ENCODE assay signal across 8 cellular contexts in the genomic region with DNA sequence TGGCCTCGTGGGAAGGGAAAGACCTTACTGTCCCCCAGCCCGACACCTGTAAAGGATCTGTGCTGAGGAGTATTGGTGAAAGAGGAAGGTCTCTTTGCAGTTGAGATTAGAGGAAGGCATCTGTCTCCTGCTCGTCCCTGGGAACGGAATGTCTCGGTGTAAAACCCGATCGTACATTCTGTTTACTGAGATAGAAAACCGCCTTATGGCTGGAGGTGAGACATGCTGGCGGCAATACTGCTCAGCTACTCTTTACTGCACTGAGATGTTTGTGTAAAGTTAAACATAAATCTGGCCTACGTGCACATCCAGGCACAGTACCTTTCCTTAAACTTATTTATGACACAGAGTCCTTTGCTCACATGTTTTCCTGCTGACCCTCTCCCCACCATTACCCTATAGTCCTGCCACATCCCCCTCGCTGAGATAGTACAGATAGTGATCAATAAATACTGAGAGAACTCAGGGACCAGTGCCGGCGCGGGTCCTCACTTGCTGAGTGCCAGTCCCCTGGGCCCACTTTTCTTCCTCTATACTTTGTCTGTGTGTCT. TPM values are rescaled to one million over a fixed set of nuclear protein-coding genes. Genes with fewer than 3 reads are reported as not detected.
"Had no signal": no experiment of that assay in that cellular context is flagged by ENCODE, and none has a peak within 500 bp of the region (broad histone marks: within the 10 kb centered on the region; RNA-seq: fewer than 3 reads in every experiment).

No MANE protein-coding gene starts in this region.

RNA-seq across cellular contexts. Expression of a gene that starts 5.1 kb away (rescaled TPM):
- total RNA-seq: IMR-90, LHCN-M2, M059J had no signal

RNA-seq across cellular contexts. Expression of a gene that starts 8.8 kb away (rescaled TPM):
- total RNA-seq: LHCN-M2, M059J, PC-3 had no signal

RNA-seq across cellular contexts. Expression of a gene that starts 13.3 kb away (rescaled TPM):
- total RNA-seq: IMR-90, LHCN-M2, M059J, PC-3 had no signal

RNA-seq across cellular contexts. Expression of a gene that starts 14.2 kb away (rescaled TPM):
- total RNA-seq: activated CD4-positive, alpha-beta memory T cell treated with anti-CD3 and anti-CD28 coated beads for 36 hours; activated CD4-positive, alpha-beta T cell treated with anti-CD3 and anti-CD28 coated beads, Interleukin-2, amount 10 ng/mL, durations not matched to agents 7 days and 5 days; activated naive CD4-positive, alpha-beta T cell treated with anti-CD3 and anti-CD28 coated beads, Interleukin-2, amount 50 U/mL, for 72 hours; IMR-90; LHCN-M2; T-helper 17 cell had no signal
- polyA plus RNA-seq: IMR-90 had no signal
